Comparison of ENCODE assay signal across 29 cellular contexts in the genomic region with DNA sequence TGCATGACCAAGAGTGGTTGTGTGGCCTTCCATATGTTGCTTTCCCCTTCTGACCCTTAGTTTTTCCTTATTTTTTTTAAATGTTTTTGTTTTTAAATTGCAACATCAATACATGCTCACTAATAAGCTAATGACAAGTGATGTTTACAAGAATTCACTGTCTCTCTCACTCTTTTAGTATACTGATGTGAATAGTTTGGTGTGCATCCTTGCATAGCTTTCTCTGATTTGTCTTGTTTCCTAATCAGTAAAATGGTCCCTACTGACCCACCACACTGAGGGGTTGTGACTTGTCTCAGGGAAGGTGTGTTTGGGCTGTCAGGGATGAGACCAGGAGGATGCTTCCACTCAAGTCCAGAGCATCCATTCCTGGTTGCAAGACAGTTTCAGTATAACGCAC. TPM values are rescaled to one million over a fixed set of nuclear protein-coding genes. Genes with fewer than 3 reads are reported as not detected.
"Had no signal": no experiment of that assay in that cellular context is flagged by ENCODE, and none has a peak within 500 bp of the region (broad histone marks: within the 10 kb centered on the region; RNA-seq: fewer than 3 reads in every experiment).

No MANE protein-coding gene starts in this region.

- ATAC-seq: left colon; left lung; lower lobe of right lung; naive thymus-derived CD4-positive, alpha-beta T cell; natural killer cell treated with Interleukin-12 subunit alpha and Interleukin-12 subunit beta and Interleukin-15 and Interleukin-18, amount 100 ng/mL, for 72 hours; pancreas; right cardiac atrium; sciatic nerve; stimulated activated naive CD8-positive, alpha-beta T cell treated with anti-CD3 and anti-CD28 coated beads, Interleukin-15, amount 100 ng/mL, for 72 hours had no signal

- H3K9me3 ChIP-seq: left lung, lower lobe of right lung, pancreas, prostate gland, thyroid gland, transverse colon, upper lobe of left lung, vagina had no signal

- H3K27me3 ChIP-seq: left lung, pancreas, thyroid gland, transverse colon, upper lobe of left lung, vagina had no signal

- H3K27me3 Mint-ChIP-seq: natural killer cell treated with Interleukin-12 subunit alpha and Interleukin-12 subunit beta and Interleukin-15 and Interleukin-18, amount 100 ng/mL, for 72 hours; stimulated activated naive CD8-positive, alpha-beta T cell treated with anti-CD3 and anti-CD28 coated beads, Interleukin-15, amount 100 ng/mL, for 72 hours had no signal

- H3K9me3 Mint-ChIP-seq: natural killer cell treated with Interleukin-12 subunit alpha and Interleukin-12 subunit beta and Interleukin-15 and Interleukin-18, amount 100 ng/mL, for 72 hours had no signal

- H3K4me3 Mint-ChIP-seq: immature natural killer cell; naive thymus-derived CD4-positive, alpha-beta T cell; natural killer cell treated with Interleukin-12 subunit alpha and Interleukin-12 subunit beta and Interleukin-15 and Interleukin-18, amount 100 ng/mL, for 72 hours; stimulated activated naive CD8-positive, alpha-beta T cell treated with anti-CD3 and anti-CD28 coated beads, Interleukin-15, amount 100 ng/mL, for 72 hours had no signal

- H3K27ac ChIP-seq: left lung, lower lobe of right lung, pancreas, prostate gland, skin epidermis, thyroid gland, transverse colon, upper lobe of left lung, vagina had no signal

- H3K36me3 ChIP-seq: pancreas, prostate gland, thyroid gland, transverse colon, vagina had no signal

- H3K4me1 Mint-ChIP-seq: immature natural killer cell; stimulated activated naive CD8-positive, alpha-beta T cell treated with anti-CD3 and anti-CD28 coated beads, Interleukin-15, amount 100 ng/mL, for 72 hours had no signal

- H3K4me3 ChIP-seq: left lung, lower lobe of right lung, pancreas, prostate gland, skin epidermis, thyroid gland, transverse colon, upper lobe of left lung, vagina had no signal

- H3K4me1 ChIP-seq: lower lobe of right lung, pancreas, prostate gland, transverse colon, vagina had no signal

- DNase-seq: hypothalamus; immature natural killer cell; kidney; left colon; left lung; lower lobe of right lung; mammary epithelial cell; mesenchymal stem cell; naive thymus-derived CD4-positive, alpha-beta T cell; pancreas; posterior cingulate gyrus; retina; right cardiac atrium; stimulated activated CD4-positive, alpha-beta T cell treated with anti-CD3 and anti-CD28 coated beads, Interleukin-12 subunit alpha, Interleukin-12 subunit beta, amount 100 ng/mL, for 4 hours; stimulated activated CD4-positive, alpha-beta T cell treated with anti-CD3 and anti-CD28 coated beads, Interleukin-15, amount 100 ng/mL, for 24 hours; stimulated activated CD4-positive, alpha-beta T cell treated with anti-CD3 and anti-CD28 coated beads, Interleukin-2, amount 100 ng/mL, for 24 hours; stimulated activated CD4-positive, alpha-beta T cell treated with anti-CD3 and anti-CD28 coated beads, Interleukin-4, amount 100 ng/mL, for 1 hour; stimulated activated naive CD4-positive, alpha-beta T cell treated with Interleukin-2 at 50 U/mL for 16 hours; stimulated activated naive CD8-positive, alpha-beta T cell treated with anti-CD3 and anti-CD28 coated beads, Interleukin-15, amount 100 ng/mL, for 72 hours; substantia nigra; thyroid gland; transverse colon; upper lobe of left lung had no signal

- H3K27ac Mint-ChIP-seq: immature natural killer cell; naive thymus-derived CD4-positive, alpha-beta T cell; natural killer cell treated with Interleukin-12 subunit alpha and Interleukin-12 subunit beta and Interleukin-15 and Interleukin-18, amount 100 ng/mL, for 72 hours had no signal

RNA-seq across cellular contexts. Expression of a gene that starts 26.0 kb away (rescaled TPM):
- polyA plus RNA-seq: neural cell had no signal
